In the genomic region with DNA sequence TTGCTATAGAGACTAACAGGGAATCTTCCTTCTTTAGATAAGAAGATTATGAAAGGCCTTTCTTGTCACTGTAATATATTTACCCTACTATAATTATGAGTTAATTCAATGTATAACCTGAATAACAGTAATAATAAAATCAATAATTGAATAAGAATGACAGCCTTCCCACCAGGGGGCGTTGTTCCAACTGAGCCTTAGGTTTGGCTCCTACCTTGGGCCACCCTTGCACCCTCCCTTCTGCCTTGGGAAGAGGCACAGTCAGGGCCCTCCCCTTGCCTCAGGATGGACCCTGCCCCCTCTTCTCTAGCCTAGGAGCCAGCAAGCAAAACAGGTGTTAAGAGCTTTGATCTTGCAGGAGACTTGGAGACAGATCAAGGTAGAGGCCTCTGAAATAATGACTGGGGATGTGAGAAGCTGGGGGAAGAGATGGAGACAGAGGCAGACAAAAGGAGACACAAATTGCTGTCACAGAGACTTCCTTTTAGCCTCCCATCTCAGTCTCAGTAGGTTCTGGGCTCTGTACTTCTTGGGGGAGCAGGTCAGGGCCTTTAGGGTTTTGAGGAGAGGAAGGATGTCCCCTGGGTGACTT, we compare ENCODE assay signal across 9 cellular contexts. TPM values are rescaled to one million over a fixed set of nuclear protein-coding genes. Genes with fewer than 3 reads are reported as not detected.
DNase-seq lines count a peak whose midpoint lies in the region; ATAC-seq and TF ChIP-seq lines count a peak whose summit lies in the region.
"Had no signal": no experiment of that assay in that cellular context is flagged by ENCODE, and none has a peak within 500 bp of the region (broad histone marks: within the 10 kb centered on the region; RNA-seq: fewer than 3 reads in every experiment).

No MANE protein-coding gene starts in this region.

- H3K27me3 Mint-ChIP-seq in nephron (ENCODE audit: low read depth): peaks cover 43% of the 10 kb centered on the region

- peaks cover 60% of the 10 kb centered on the region for H3K27me3 ChIP-seq in adipocyte (replicated peaks; ENCODE audit: control insufficient read depth, insufficient read depth, low read length)

- H3K9ac ChIP-seq in adipocyte (ENCODE audit: low read length): no peak overlapping the region

- H3K9me3 Mint-ChIP-seq in nephron: no peaks in the 10 kb centered on the region

- H3K27ac Mint-ChIP-seq in nephron: no peak overlapping the region

- DNase-seq in Daoy (ENCODE audit: low read depth): peak; percentile 50
- DNase-seq in NB4 (ENCODE audit: low read depth): peak; percentile 57
- peak; percentile 16 for DNase-seq in adipocyte (ENCODE audit: low read depth)
- DNase-seq in putamen (ENCODE audit: low spot score): no peak
- no peak for DNase-seq in superior temporal gyrus (ENCODE audit: extremely low spot score)

- no peak overlapping the region for H3K4me3 ChIP-seq in NB4 (ENCODE audit: low read depth, low read length)
- H3K4me3 ChIP-seq in adipocyte (ENCODE audit: low read length): no peak overlapping the region
- H3K4me3 ChIP-seq: lung had no signal

- H3K36me3 ChIP-seq in adipocyte (ENCODE audit: control insufficient read depth, insufficient read depth, low read length, severe bottlenecking): no peaks in the 10 kb centered on the region

- no peak for ATAC-seq in GM19324 (IDR thresholded peaks at IDR 0.05; ENCODE audit: low FRiP score, unreplicated experiment)
- ATAC-seq in GM21528 (IDR thresholded peaks at IDR 0.05; ENCODE audit: low FRiP score, unreplicated experiment): no peak

- peak; percentile 48 for TF ChIP-seq CTCF in NB4 (IDR thresholded peaks at IDR 0.05; ENCODE audit: low read depth, low read length)
- TF ChIP-seq CTCF in nephron (IDR thresholded peaks at IDR 0.05; ENCODE audit: unreplicated experiment in 3 of 3): peak; percentile 28 to 48 (median 34)

- H3K4me1 ChIP-seq in adipocyte (ENCODE audit: control insufficient read depth, insufficient read depth, low read length): no peaks in the 10 kb centered on the region

- H3K4me1 Mint-ChIP-seq in nephron: peaks cover 11% of the 10 kb centered on the region

- no peak overlapping the region for H3K4me3 Mint-ChIP-seq in nephron

- peaks cover 4% of the 10 kb centered on the region for H3K9me3 ChIP-seq in adipocyte (ENCODE audit: control insufficient read depth, low read length)

- TF ChIP-seq POLR2A in NB4 (IDR thresholded peaks at IDR 0.05; ENCODE audit: extremely low read depth, insufficient read length): no peak

- H3K36me3 Mint-ChIP-seq in nephron (ENCODE audit: low read depth): no peaks in the 10 kb centered on the region

RNA-seq across cellular contexts. Expression of a gene that starts 40.1 kb away (rescaled TPM):
- not detected in 2 replicates for total RNA-seq in Daoy (2014; rRNA removed; shearing (Covaris generic))
- total RNA-seq: lung had no signal

Comparison
In these comparisons a context has a peak if more than half of its experiments do, and no peak if none do; other contexts are left out.
1. DNase-seq: peak in Daoy (single experiment), NB4 (single experiment) and adipocyte (single experiment); none in putamen (single experiment) and superior temporal gyrus (single experiment).